Comparison of ENCODE assay signal across 1 cellular context in the genomic region with DNA sequence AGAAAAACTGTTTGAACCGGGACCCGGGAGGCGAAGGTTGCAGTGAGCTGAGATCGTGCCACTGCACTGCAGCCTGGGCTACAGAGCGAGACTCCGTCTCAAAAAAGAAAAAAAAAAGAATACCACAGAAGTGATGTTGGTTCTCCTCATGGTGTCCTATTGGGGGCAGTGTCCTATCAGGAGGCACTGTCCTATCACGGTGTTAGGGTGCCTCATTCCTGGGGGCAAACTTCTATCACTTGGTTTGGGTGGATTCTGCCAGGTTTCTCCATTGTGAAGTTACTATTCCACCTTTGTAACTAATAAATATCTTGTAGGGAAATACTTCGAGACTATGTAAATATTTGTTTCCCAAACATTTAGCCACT.
TF ChIP-seq lines count a peak whose summit lies in the region.

No MANE protein-coding gene starts in this region.

TF ChIP-seq in H1, 55 proteins besides CTCF, POLR2A, EP300 and RAD21:
- TF ChIP-seq, protein P1, sequence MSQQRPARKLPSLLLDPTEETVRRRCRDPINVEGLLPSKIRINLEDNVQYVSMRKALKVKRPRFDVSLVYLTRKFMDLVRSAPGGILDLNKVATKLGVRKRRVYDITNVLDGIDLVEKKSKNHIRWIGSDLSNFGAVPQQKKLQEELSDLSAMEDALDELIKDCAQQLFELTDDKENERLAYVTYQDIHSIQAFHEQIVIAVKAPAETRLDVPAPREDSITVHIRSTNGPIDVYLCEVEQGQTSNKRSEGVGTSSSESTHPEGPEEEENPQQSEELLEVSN (IDR thresholded peaks at IDR 0.05) = no peak
- no peak for TF ChIP-seq MAFK (IDR thresholded peaks at IDR 0.05; ENCODE audit: low read depth, low read length)
